In genomic region chr17:50129946-50130777, GRCh38 we compare ENCODE assay signal across 8 cellular contexts. TPM values are rescaled to one million over a fixed set of nuclear protein-coding genes. Genes with fewer than 3 reads are reported as not detected.
DNase-seq lines count a peak whose midpoint lies in the region; ATAC-seq and TF ChIP-seq lines count a peak whose summit lies in the region.

SAMD14 (minus strand) TSS chr17:50130160; CDS start chr17:50124959, 5,201 bp downstream.

- no peak within 1 kb of the TSS for H3K9ac ChIP-seq in H9 (ENCODE audit: extremely low read depth, insufficient read length, low read length)

- no peak within 1 kb of the TSS for H3K18ac ChIP-seq in H9 (ENCODE audit: insufficient read length, low read depth, low read length)

- no peak within 1 kb of the TSS for H4K5ac ChIP-seq in H9 (ENCODE audit: insufficient read length, low read depth, low read length)

- H3K27ac Mint-ChIP-seq in H9 (no peak within 1 kb of the TSS), osteocyte (ENCODE audit: unreplicated experiment) (peak within 1 kb of the TSS; percentile 94)

- H3K4me3 Mint-ChIP-seq in H9: peak within 1 kb of the TSS; percentile 83 to 93
- peak within 1 kb of the TSS; percentile 93 for H3K4me3 Mint-ChIP-seq in osteocyte (ENCODE audit: unreplicated experiment)

- no peak within 1 kb of the TSS for H3T11ph ChIP-seq in H9 (ENCODE audit: low read length)

- no peak within 1 kb of the TSS for H2AK5ac ChIP-seq in H9 (ENCODE audit: insufficient read length, low read length)

- H3K4me1 Mint-ChIP-seq in H9 (peaks cover 32 to 61% of the 10 kb centered on the region in 2 experiments), osteocyte (ENCODE audit: unreplicated experiment) (peaks cover 45% of the 10 kb centered on the region)

- H3K27me3 Mint-ChIP-seq in H9 (ENCODE audit: low read depth) (peaks cover 42% of the 10 kb centered on the region), osteocyte (ENCODE audit: unreplicated experiment) (no peaks in the 10 kb centered on the region)

- peaks cover 12% of the 10 kb centered on the region for H3K23me2 ChIP-seq in H9 (ENCODE audit: insufficient read length, low read depth, low read length, poor library complexity, severe bottlenecking)

- no peaks in the 10 kb centered on the region; the same call in 1 of the 2 replicates for H3K27me3 ChIP-seq in H9 (ENCODE audit: insufficient read depth, low read length)

- H2BK15ac ChIP-seq in H9 (ENCODE audit: low read depth, low read length): no peak within 1 kb of the TSS

- peak within 1 kb of the TSS; percentile 66; the same call in 1 of the 2 replicates for H3K14ac ChIP-seq in H9 (ENCODE audit: insufficient read depth, low read length)

- no peaks in the 10 kb centered on the region for H3K79me2 ChIP-seq in H9 (ENCODE audit: insufficient read depth, low read length)

- no peak within 1 kb of the TSS for H4K8ac ChIP-seq in H9 (replicated peaks; ENCODE audit: insufficient read length, low read depth, low read length)

- no peak within 1 kb of the TSS for H3K4ac ChIP-seq in H9 (ENCODE audit: low read depth, low read length)

- H4K91ac ChIP-seq in H9 (ENCODE audit: insufficient read length, low read depth, low read length): no peak within 1 kb of the TSS

- ATAC-seq in HG03139 (IDR thresholded peaks at IDR 0.05; ENCODE audit: unreplicated experiment) (no peak), GM18519 (IDR thresholded peaks at IDR 0.05; ENCODE audit: low FRiP score, unreplicated experiment) (no peak)

- H3K36me3 Mint-ChIP-seq in H9 (ENCODE audit: insufficient read depth in 1 of 3, low read depth in 3 of 3) (no peaks in the 10 kb centered on the region; a peak in 2 of 7 replicates), osteocyte (ENCODE audit: unreplicated experiment) (no peaks in the 10 kb centered on the region)

- H2BK20ac ChIP-seq in H9 (ENCODE audit: low read depth, low read length, poor library complexity, severe bottlenecking): no peak within 1 kb of the TSS

- H3K56ac ChIP-seq in H9 (ENCODE audit: insufficient read length, low read depth, low read length): no peak within 1 kb of the TSS

- peaks cover 5% of the 10 kb centered on the region; the same call in 1 of the 2 replicates for H3K4me1 ChIP-seq in H9 (ENCODE audit: insufficient read depth, low read length)

- H2BK12ac ChIP-seq in H9 (ENCODE audit: insufficient read length, low read depth, low read length): no peak within 1 kb of the TSS

- H3K4me3 ChIP-seq in foreskin fibroblast (ENCODE audit: low read depth in 1 of 2, low read length in 2 of 2): peak within 1 kb of the TSS; percentile 54 to 64

- no peak for TF ChIP-seq CTCF in H9 (conservative IDR thresholded peaks at IDR 0.05)
- no peak for TF ChIP-seq CTCF in foreskin fibroblast (IDR thresholded peaks at IDR 0.05; ENCODE audit: low read depth, low read length)
- no peak for TF ChIP-seq CTCF in osteocyte (IDR thresholded peaks at IDR 0.05)

- H3K27ac ChIP-seq in H9 (ENCODE audit: insufficient read length, low read depth, low read length): no peak within 1 kb of the TSS

- DNase-seq in AG20443 (ENCODE audit: low spot score) (peak; percentile 85), H9 (no peak), foreskin fibroblast (peak; percentile 37 to 68), osteocyte (ENCODE audit: extremely low spot score, unreplicated experiment) (no peak), NCI-H1092 (lab: John Stamatoyannopoulos, UW) (no peak)
- DNase-seq in activated CD8-positive, alpha-beta memory T cell treated with anti-CD3 and anti-CD28 coated beads, Interleukin-2, amount 50 U/mL, for 4 hours: peak; percentile 46

- WGBS in H9 (ENCODE audit: extremely low coverage, insufficient read length, low lambda C conversion rate): no CpG with 5 or more reads among the region's 74 CpGs

- H3K9me3 Mint-ChIP-seq in H9 (no peaks in the 10 kb centered on the region; a peak in 1 of 5 replicates), osteocyte (ENCODE audit: unreplicated experiment) (no peaks in the 10 kb centered on the region)

- no peaks in the 10 kb centered on the region for H3K79me1 ChIP-seq in H9 (ENCODE audit: insufficient read depth, low read depth, low read length, poor library complexity, severe bottlenecking)

- no peak within 1 kb of the TSS for H2BK5ac ChIP-seq in H9 (ENCODE audit: insufficient read length, low read length)

- H3K9me3 ChIP-seq in H9 (ENCODE audit: control insufficient read depth, low read depth, low read length): no peaks in the 10 kb centered on the region

- H3K23ac ChIP-seq in H9 (ENCODE audit: insufficient read length, low read depth, low read length): no peak within 1 kb of the TSS

- no peaks in the 10 kb centered on the region for H4K20me1 ChIP-seq in H9 (ENCODE audit: control insufficient read depth, insufficient read depth, insufficient read length)

- H3K4me2 ChIP-seq in H9 (ENCODE audit: insufficient read depth, insufficient read length, low read length): peak within 1 kb of the TSS; percentile 82

- H2AFZ ChIP-seq in H9 (ENCODE audit: low read length): no peak within 1 kb of the TSS

- H2BK120ac ChIP-seq in H9 (ENCODE audit: low read depth, low read length, poor library complexity, severe bottlenecking): no peak within 1 kb of the TSS

RNA-seq across cellular contexts. Expression of gene SAMD14, which starts in this region (rescaled TPM):
- total RNA-seq in H9 (2021) (4.8 and 5.9 TPM in 2 replicates), osteocyte (36.1 and 36.8 TPM in 2 replicates)

Comparison
In these comparisons a context has a peak if more than half of its experiments do, and no peak if none do; other contexts are left out.
1. DNase-seq: peak in AG20443 (single experiment), activated CD8-positive, alpha-beta memory T cell treated with anti-CD3 and anti-CD28 coated beads, Interleukin-2, amount 50 U/mL, for 4 hours (single experiment) and foreskin fibroblast (2 of 2); none in H9 (single experiment), osteocyte (single experiment) and NCI-H1092 (single experiment).